Comparison of ENCODE assay signal across 8 cellular contexts in genomic region chr16:24255446-24256352, GRCh38. TPM values are rescaled to one million over a fixed set of nuclear protein-coding genes. Genes with fewer than 3 reads are reported as not detected.
DNase-seq lines count a peak whose midpoint lies in the region; ATAC-seq and TF ChIP-seq lines count a peak whose summit lies in the region.

Gene CACNG3, plus strand, starts transcription at chr16:24256335. Its CDS starts 420 bp downstream, at chr16:24256755.

- no peak within 1 kb of the TSS for H3K27ac ChIP-seq in CD4-positive, alpha-beta T cell (ENCODE audit: low read depth, low read length)

- H3K4me3 Mint-ChIP-seq in CD4-positive, alpha-beta T cell, result no peak within 1 kb of the TSS

- no peak for TF ChIP-seq CTCF in CD4-positive, alpha-beta T cell (IDR thresholded peaks at IDR 0.05)

- CTCF ChIA-PET in CD4-positive, alpha-beta T cell (lab: Charles Lee), result no interaction called here

- H3K4me1 Mint-ChIP-seq in CD4-positive, alpha-beta T cell (ENCODE audit: low read depth), result no peaks in the 10 kb centered on the region

- H3K36me3 ChIP-seq in MG63, result no peaks in the 10 kb centered on the region

- peaks cover 73% of the 10 kb centered on the region for H3K27me3 Mint-ChIP-seq in CD4-positive, alpha-beta T cell

- peak; percentile 67 for ATAC-seq in CD4-positive, alpha-beta T cell (ENCODE audit: poor library complexity)
- no peak for ATAC-seq in GM18867 (IDR thresholded peaks at IDR 0.05; ENCODE audit: unreplicated experiment)

- no peaks in the 10 kb centered on the region for H3K9me3 ChIP-seq in CD4-positive, alpha-beta T cell (ENCODE audit: control insufficient read depth, low read length)
- no peaks in the 10 kb centered on the region for H3K9me3 ChIP-seq in MG63

- peaks cover 67% of the 10 kb centered on the region for H3K27me3 ChIP-seq in CD4-positive, alpha-beta T cell (ENCODE audit: control insufficient read depth, insufficient read depth, low read length)
- peaks cover 19% of the 10 kb centered on the region for H3K27me3 ChIP-seq in MG63

- no peaks in the 10 kb centered on the region for H3K36me3 Mint-ChIP-seq in CD4-positive, alpha-beta T cell (ENCODE audit: low read depth)

- H3K27ac Mint-ChIP-seq in CD4-positive, alpha-beta T cell, result no peak within 1 kb of the TSS

- no peak within 1 kb of the TSS for H3K4me3 ChIP-seq in MG63

- POLR2A ChIA-PET in CD4-positive, alpha-beta T cell (lab: Charles Lee), result no interaction called here

- intact Hi-C loops in CD4-positive, alpha-beta T cell (cut with DNase I, micrococcal nuclease), result no loop called here

- DNase-seq in CD4-positive, alpha-beta T cell, result peak in 9 of 10 experiments; percentile 8 to 43 (median 26)
- DNase-seq in MG63 (peak; percentile 61), foreskin melanocyte (peak; percentile 42), pons (ENCODE audit: low spot score) (peak; percentile 28), NCI-H2029 treated with DMSO at 0.1 percent for 48 hours (lab: John Stamatoyannopoulos, UW) (no peak), dedifferentiated amniotic fluid mesenchymal stem cell (ENCODE audit: extremely low spot score) (no peak)
- peak; percentile 29 for DNase-seq in activated CD8-positive, alpha-beta memory T cell treated with anti-CD3 and anti-CD28 coated beads, Interleukin-2, amount 50 U/mL, for 4 hours

- H3K9me3 Mint-ChIP-seq in CD4-positive, alpha-beta T cell, result no peaks in the 10 kb centered on the region

RNA-seq across cellular contexts. Expression of gene CACNG3, which starts in this region (rescaled TPM):
- total RNA-seq in CD4-positive, alpha-beta T cell, result not detected
- total RNA-seq in MG63 (2014; rRNA removed; shearing (Covaris generic); ENCODE audit: low replicate concordance), result not detected in 2 replicates

Comparison
In these comparisons a context has a peak if more than half of its experiments do, and no peak if none do; other contexts are left out.
1. Peak in DNase-seq and ATAC-seq in CD4-positive, alpha-beta T cell; RNA of the gene not detected or under 1 TPM.
2. Peak in DNase-seq in MG63; RNA of the gene not detected or under 1 TPM.
3. DNase-seq: peak in activated CD8-positive, alpha-beta memory T cell treated with anti-CD3 and anti-CD28 coated beads, Interleukin-2, amount 50 U/mL, for 4 hours (single experiment), foreskin melanocyte (single experiment) and pons (single experiment); none in NCI-H2029 treated with DMSO at 0.1 percent for 48 hours (single experiment) and dedifferentiated amniotic fluid mesenchymal stem cell (single experiment).